1 cellular context compared by ENCODE assay signal in the genomic region with DNA sequence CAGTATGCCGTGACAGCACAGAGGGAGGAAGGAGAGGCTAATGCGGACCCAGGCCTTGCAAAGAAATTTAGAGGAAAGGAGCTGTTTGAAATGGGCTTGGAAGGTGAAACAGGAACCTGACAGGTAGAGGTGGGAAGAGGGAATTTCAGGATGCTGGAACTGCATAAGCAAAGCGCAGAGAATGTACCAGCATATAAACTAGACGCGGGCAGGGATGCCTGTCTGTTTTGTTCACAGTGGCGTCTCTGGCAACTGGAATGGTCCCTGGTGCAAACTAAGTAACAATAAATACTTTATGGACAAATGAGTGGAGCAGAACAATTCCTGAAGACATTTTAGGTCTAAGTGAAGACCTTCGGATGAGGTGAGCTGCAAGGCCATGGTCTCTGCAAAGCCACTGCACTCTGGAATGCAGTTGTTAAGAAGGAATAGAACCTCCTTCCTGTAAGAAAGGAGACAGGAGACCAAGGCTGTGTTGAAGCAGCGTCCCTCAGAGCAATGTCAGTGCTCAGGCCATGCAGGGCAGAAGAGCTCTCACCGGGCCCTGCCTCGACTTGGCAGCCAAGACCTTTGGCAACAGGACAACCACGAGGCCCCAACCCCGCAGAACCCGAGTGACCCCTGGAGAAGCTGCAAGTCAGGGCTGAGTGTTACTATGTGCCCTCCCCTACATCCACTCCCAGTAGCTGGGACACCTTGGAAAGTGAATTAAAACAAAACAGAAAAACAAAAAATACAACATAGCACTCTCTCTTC.
TF ChIP-seq lines count a peak whose summit lies in the region.

No MANE protein-coding gene starts in this region.

TF ChIP-seq in IMR-90, 13 proteins besides CTCF, POLR2A, EP300 and RAD21 (continued from another document):
- TF ChIP-seq, protein P1, sequence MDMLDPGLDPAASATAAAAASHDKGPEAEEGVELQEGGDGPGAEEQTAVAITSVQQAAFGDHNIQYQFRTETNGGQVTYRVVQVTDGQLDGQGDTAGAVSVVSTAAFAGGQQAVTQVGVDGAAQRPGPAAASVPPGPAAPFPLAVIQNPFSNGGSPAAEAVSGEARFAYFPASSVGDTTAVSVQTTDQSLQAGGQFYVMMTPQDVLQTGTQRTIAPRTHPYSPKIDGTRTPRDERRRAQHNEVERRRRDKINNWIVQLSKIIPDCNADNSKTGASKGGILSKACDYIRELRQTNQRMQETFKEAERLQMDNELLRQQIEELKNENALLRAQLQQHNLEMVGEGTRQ (IDR thresholded peaks at IDR 0.05; ENCODE audit: low read depth, low read length) = no peak
- TF ChIP-seq BHLHE40 (IDR thresholded peaks at IDR 0.05; ENCODE audit: low read depth, low read length) (no peak), CEBPB (IDR thresholded peaks at IDR 0.05; ENCODE audit: low read depth, low read length) (no peak), RFX5 (IDR thresholded peaks at IDR 0.05; ENCODE audit: low read depth, low read length) (no peak), FOS (IDR thresholded peaks at IDR 0.05; ENCODE audit: low read depth, low read length) (no peak), SMC3 (IDR thresholded peaks at IDR 0.05; ENCODE audit: low read depth, low read length) (no peak), MAZ (IDR thresholded peaks at IDR 0.05; ENCODE audit: borderline replicate concordance, low read depth, low read length) (no peak)
